Comparison of ENCODE assay signal across 1 cellular context in the genomic region with DNA sequence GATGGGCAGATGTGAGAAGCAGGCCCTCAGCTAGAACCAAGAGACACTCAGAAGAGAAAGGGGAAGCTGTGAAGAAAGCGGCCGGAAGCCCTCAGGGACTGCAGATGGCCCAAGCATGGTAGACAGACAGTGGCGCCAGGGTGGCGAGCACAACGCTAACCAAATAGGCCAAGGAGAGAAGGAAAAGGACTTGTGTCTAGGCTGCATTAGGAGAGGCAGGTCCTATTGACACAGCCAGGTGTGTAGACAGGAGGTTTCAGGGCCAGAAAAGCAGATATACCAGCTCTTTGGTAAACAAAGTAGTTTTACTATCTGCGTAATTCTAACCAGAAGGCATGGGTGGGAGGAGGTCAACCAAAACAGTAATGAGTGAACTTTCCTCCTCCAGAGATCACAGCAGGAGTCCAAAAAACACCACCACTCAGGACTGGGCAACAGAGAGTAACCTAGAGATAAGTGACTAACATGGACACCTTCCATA.
TF ChIP-seq lines count a peak whose summit lies in the region.

No MANE protein-coding gene starts in this region.

TF ChIP-seq in K562, 482 proteins besides CTCF, POLR2A, EP300 and RAD21 (continued from another document and continues in another):
- peak; percentile 87; the same call in 1 of the 2 replicates for TF ChIP-seq SMAD4 (CRISPR knock-in tag; conservative IDR thresholded peaks at IDR 0.05)
- TF ChIP-seq MEIS2 (IDR thresholded peaks at IDR 0.05; ENCODE audit: partially characterized antibody) = no peak
- no peak for TF ChIP-seq SIN3B (IDR thresholded peaks at IDR 0.05; ENCODE audit: low read depth)
- no peak for TF ChIP-seq KLF1 (tag; IDR thresholded peaks at IDR 0.05)
- no peak for TF ChIP-seq ATF1 (CRISPR knock-in tag; IDR thresholded peaks at IDR 0.05)
- no peak for TF ChIP-seq ATF1 (tag; IDR thresholded peaks at IDR 0.05)
- no peak for TF ChIP-seq HNRNPL (IDR thresholded peaks at IDR 0.05; ENCODE audit: low read depth, low read length)
- TF ChIP-seq KDM2B (CRISPR knock-in tag; IDR thresholded peaks at IDR 0.05) = no peak
- TF ChIP-seq ZNF699 (CRISPR knock-in tag; IDR thresholded peaks at IDR 0.05; ENCODE audit: insufficient replicate concordance) = no peak
- TF ChIP-seq ZNF197 (CRISPR knock-in tag; IDR thresholded peaks at IDR 0.05; ENCODE audit: low read depth) = no peak
- TF ChIP-seq FOXM1 (IDR thresholded peaks at IDR 0.05; ENCODE audit: low read depth) = no peak
- no peak for TF ChIP-seq FOXM1 (CRISPR knock-in tag; IDR thresholded peaks at IDR 0.05; ENCODE audit: low read depth)
- no peak for TF ChIP-seq NUFIP1 (IDR thresholded peaks at IDR 0.05; ENCODE audit: partially characterized antibody)
- TF ChIP-seq, protein P1, sequence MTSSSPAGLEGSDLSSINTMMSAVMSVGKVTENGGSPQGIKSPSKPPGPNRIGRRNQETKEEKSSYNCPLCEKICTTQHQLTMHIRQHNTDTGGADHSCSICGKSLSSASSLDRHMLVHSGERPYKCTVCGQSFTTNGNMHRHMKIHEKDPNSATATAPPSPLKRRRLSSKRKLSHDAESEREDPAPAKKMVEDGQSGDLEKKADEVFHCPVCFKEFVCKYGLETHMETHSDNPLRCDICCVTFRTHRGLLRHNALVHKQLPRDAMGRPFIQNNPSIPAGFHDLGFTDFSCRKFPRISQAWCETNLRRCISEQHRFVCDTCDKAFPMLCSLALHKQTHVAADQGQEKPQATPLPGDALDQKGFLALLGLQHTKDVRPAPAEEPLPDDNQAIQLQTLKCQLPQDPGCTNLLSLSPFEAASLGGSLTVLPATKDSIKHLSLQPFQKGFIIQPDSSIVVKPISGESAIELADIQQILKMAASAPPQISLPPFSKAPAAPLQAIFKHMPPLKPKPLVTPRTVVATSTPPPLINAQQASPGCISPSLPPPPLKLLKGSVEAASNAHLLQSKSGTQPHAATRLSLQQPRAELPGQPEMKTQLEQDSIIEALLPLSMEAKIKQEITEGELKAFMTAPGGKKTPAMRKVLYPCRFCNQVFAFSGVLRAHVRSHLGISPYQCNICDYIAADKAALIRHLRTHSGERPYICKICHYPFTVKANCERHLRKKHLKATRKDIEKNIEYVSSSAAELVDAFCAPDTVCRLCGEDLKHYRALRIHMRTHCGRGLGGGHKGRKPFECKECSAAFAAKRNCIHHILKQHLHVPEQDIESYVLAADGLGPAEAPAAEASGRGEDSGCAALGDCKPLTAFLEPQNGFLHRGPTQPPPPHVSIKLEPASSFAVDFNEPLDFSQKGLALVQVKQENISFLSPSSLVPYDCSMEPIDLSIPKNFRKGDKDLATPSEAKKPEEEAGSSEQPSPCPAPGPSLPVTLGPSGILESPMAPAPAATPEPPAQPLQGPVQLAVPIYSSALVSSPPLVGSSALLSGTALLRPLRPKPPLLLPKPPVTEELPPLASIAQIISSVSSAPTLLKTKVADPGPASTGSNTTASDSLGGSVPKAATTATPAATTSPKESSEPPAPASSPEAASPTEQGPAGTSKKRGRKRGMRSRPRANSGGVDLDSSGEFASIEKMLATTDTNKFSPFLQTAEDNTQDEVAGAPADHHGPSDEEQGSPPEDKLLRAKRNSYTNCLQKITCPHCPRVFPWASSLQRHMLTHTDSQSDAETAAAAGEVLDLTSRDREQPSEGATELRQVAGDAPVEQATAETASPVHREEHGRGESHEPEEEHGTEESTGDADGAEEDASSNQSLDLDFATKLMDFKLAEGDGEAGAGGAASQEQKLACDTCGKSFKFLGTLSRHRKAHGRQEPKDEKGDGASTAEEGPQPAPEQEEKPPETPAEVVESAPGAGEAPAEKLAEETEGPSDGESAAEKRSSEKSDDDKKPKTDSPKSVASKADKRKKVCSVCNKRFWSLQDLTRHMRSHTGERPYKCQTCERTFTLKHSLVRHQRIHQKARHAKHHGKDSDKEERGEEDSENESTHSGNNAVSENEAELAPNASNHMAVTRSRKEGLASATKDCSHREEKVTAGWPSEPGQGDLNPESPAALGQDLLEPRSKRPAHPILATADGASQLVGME (CRISPR knock-in tag; IDR thresholded peaks at IDR 0.05) = no peak
- peak; percentile 60; the same call in 1 of the 2 replicates for TF ChIP-seq ERF (CRISPR knock-in tag; IDR thresholded peaks at IDR 0.05)
- TF ChIP-seq MCM5 (IDR thresholded peaks at IDR 0.05; ENCODE audit: low read depth) = no peak
- no peak for TF ChIP-seq DACH1 (IDR thresholded peaks at IDR 0.05; ENCODE audit: partially characterized antibody)
- TF ChIP-seq TARDBP (IDR thresholded peaks at IDR 0.05) = no peak
- no peak for TF ChIP-seq SREBF1 (IDR thresholded peaks at IDR 0.05; ENCODE audit: borderline replicate concordance, low read depth, low read length)
- TF ChIP-seq, protein P2, sequence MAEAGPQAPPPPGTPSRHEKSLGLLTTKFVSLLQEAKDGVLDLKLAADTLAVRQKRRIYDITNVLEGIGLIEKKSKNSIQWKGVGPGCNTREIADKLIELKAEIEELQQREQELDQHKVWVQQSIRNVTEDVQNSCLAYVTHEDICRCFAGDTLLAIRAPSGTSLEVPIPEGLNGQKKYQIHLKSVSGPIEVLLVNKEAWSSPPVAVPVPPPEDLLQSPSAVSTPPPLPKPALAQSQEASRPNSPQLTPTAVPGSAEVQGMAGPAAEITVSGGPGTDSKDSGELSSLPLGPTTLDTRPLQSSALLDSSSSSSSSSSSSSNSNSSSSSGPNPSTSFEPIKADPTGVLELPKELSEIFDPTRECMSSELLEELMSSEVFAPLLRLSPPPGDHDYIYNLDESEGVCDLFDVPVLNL (CRISPR knock-in tag; IDR thresholded peaks at IDR 0.05; ENCODE audit: low read depth) = no peak
- TF ChIP-seq, protein P3, sequence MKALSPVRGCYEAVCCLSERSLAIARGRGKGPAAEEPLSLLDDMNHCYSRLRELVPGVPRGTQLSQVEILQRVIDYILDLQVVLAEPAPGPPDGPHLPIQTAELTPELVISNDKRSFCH (CRISPR knock-in tag; IDR thresholded peaks at IDR 0.05) = no peak
- TF ChIP-seq, protein P3 (tag; IDR thresholded peaks at IDR 0.05) = 0 out of 2 replicates have a peak, but pooled peaks have one; percentile 48
- TF ChIP-seq, protein P4, sequence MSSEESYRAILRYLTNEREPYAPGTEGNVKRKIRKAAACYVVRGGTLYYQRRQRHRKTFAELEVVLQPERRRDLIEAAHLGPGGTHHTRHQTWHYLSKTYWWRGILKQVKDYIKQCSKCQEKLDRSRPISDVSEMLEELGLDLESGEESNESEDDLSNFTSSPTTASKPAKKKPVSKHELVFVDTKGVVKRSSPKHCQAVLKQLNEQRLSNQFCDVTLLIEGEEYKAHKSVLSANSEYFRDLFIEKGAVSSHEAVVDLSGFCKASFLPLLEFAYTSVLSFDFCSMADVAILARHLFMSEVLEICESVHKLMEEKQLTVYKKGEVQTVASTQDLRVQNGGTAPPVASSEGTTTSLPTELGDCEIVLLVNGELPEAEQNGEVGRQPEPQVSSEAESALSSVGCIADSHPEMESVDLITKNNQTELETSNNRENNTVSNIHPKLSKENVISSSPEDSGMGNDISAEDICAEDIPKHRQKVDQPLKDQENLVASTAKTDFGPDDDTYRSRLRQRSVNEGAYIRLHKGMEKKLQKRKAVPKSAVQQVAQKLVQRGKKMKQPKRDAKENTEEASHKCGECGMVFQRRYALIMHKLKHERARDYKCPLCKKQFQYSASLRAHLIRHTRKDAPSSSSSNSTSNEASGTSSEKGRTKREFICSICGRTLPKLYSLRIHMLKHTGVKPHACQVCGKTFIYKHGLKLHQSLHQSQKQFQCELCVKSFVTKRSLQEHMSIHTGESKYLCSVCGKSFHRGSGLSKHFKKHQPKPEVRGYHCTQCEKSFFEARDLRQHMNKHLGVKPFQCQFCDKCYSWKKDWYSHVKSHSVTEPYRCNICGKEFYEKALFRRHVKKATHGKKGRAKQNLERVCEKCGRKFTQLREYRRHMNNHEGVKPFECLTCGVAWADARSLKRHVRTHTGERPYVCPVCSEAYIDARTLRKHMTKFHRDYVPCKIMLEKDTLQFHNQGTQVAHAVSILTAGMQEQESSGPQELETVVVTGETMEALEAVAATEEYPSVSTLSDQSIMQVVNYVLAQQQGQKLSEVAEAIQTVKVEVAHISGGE (CRISPR knock-in tag; IDR thresholded peaks at IDR 0.05) = peak in 1 of 3 experiments; percentile 28; a peak in 1 of 6 replicates
- no peak; the same call in 1 of the 2 replicates for TF ChIP-seq CEBPB (tag; IDR thresholded peaks at IDR 0.05)
- TF ChIP-seq MYBL2 (IDR thresholded peaks at IDR 0.05; ENCODE audit: low read depth) = no peak
- no peak for TF ChIP-seq MYBL2 (CRISPR knock-in tag; IDR thresholded peaks at IDR 0.05; ENCODE audit: borderline replicate concordance)
- no peak for TF ChIP-seq PCBP2 (IDR thresholded peaks at IDR 0.05; ENCODE audit: low read depth, low read length, poor library complexity, severe bottlenecking)
- TF ChIP-seq HMBOX1 (IDR thresholded peaks at IDR 0.05) = peak; percentile 96
- no peak for TF ChIP-seq RBM39 (optimal IDR thresholded peaks at IDR 0.05; ENCODE audit: low read depth, low read length)
- peak; percentile 36 for TF ChIP-seq CBFA2T2 (conservative IDR thresholded peaks at IDR 0.05)
- no peak for TF ChIP-seq YY1 (IDR thresholded peaks at IDR 0.05; ENCODE audit: borderline replicate concordance in 1 of 3, control insufficient read depth in 1 of 3, extremely low read depth in 1 of 3, insufficient read depth in 3 of 3, insufficient read length in 1 of 3, insufficient replicate concordance in 2 of 3, low read depth in 1 of 3, low read length in 2 of 3)
- no peak for TF ChIP-seq IRF2 (CRISPR knock-in tag; IDR thresholded peaks at IDR 0.05)
- no peak for TF ChIP-seq ASH1L (IDR thresholded peaks at IDR 0.05; ENCODE audit: borderline replicate concordance, low read depth, partially characterized antibody)
- no peak for TF ChIP-seq LCOR (CRISPR knock-in tag; IDR thresholded peaks at IDR 0.05)
- TF ChIP-seq NFYB (IDR thresholded peaks at IDR 0.05; ENCODE audit: extremely low read depth, insufficient read length) = no peak
- TF ChIP-seq CREB1 (IDR thresholded peaks at IDR 0.05) = no peak
- TF ChIP-seq CREB1 (CRISPR knock-in tag; IDR thresholded peaks at IDR 0.05) = no peak
- no peak for TF ChIP-seq CEBPG (CRISPR knock-in tag; IDR thresholded peaks at IDR 0.05)
- no peak for TF ChIP-seq CEBPG (tag; conservative IDR thresholded peaks at IDR 0.05 in 1 of 2, IDR thresholded peaks at IDR 0.05 in 1 of 2)
- TF ChIP-seq, protein P5, sequence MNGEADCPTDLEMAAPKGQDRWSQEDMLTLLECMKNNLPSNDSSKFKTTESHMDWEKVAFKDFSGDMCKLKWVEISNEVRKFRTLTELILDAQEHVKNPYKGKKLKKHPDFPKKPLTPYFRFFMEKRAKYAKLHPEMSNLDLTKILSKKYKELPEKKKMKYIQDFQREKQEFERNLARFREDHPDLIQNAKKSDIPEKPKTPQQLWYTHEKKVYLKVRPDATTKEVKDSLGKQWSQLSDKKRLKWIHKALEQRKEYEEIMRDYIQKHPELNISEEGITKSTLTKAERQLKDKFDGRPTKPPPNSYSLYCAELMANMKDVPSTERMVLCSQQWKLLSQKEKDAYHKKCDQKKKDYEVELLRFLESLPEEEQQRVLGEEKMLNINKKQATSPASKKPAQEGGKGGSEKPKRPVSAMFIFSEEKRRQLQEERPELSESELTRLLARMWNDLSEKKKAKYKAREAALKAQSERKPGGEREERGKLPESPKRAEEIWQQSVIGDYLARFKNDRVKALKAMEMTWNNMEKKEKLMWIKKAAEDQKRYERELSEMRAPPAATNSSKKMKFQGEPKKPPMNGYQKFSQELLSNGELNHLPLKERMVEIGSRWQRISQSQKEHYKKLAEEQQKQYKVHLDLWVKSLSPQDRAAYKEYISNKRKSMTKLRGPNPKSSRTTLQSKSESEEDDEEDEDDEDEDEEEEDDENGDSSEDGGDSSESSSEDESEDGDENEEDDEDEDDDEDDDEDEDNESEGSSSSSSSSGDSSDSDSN (IDR thresholded peaks at IDR 0.05; ENCODE audit: borderline replicate concordance in 1 of 2, low read depth in 2 of 2, low read length in 2 of 2) = no peak
- TF ChIP-seq POLR2AphosphoS5 (IDR thresholded peaks at IDR 0.05; ENCODE audit: control insufficient read depth, insufficient read depth, low read depth, low read length) = no peak
- TF ChIP-seq RBFOX2 (IDR thresholded peaks at IDR 0.05; ENCODE audit: low read depth, low read length) = no peak
- no peak for TF ChIP-seq HNRNPK (IDR thresholded peaks at IDR 0.05; ENCODE audit: low read depth, low read length, poor library complexity, severe bottlenecking)
- TF ChIP-seq ZNF175 (CRISPR knock-in tag; IDR thresholded peaks at IDR 0.05; ENCODE audit: low read depth) = peak; percentile 81; the same call in 1 of the 2 replicates
- no peak for TF ChIP-seq MEF2A (IDR thresholded peaks at IDR 0.05; ENCODE audit: control insufficient read depth, low read depth, low read length)
- TF ChIP-seq SUPT5H (IDR thresholded peaks at IDR 0.05) = no peak
- TF ChIP-seq, protein P6, sequence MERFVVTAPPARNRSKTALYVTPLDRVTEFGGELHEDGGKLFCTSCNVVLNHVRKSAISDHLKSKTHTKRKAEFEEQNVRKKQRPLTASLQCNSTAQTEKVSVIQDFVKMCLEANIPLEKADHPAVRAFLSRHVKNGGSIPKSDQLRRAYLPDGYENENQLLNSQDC (CRISPR knock-in tag; IDR thresholded peaks at IDR 0.05) = no peak
- no peak for TF ChIP-seq ZC3H4 (CRISPR knock-in tag; IDR thresholded peaks at IDR 0.05; ENCODE audit: borderline replicate concordance)
- TF ChIP-seq CBFA2T3 (IDR thresholded peaks at IDR 0.05) = peak; percentile 74
- TF ChIP-seq HSF4 (CRISPR knock-in tag; IDR thresholded peaks at IDR 0.05; ENCODE audit: borderline replicate concordance) = no peak
- no peak for TF ChIP-seq ZNF717 (CRISPR knock-in tag; IDR thresholded peaks at IDR 0.05)
- TF ChIP-seq SIX5 (IDR thresholded peaks at IDR 0.05; ENCODE audit: borderline replicate concordance in 1 of 2, insufficient read depth in 1 of 2, low read depth in 1 of 2, low read length in 2 of 2) = no peak
- TF ChIP-seq ZC3H8 (IDR thresholded peaks at IDR 0.05) = no peak
- no peak for TF ChIP-seq HLTF (IDR thresholded peaks at IDR 0.05)
- no peak for TF ChIP-seq ZNF121 (CRISPR knock-in tag; conservative IDR thresholded peaks at IDR 0.05)
- TF ChIP-seq NFXL1 (CRISPR knock-in tag; IDR thresholded peaks at IDR 0.05) = no peak
